In the genomic region with DNA sequence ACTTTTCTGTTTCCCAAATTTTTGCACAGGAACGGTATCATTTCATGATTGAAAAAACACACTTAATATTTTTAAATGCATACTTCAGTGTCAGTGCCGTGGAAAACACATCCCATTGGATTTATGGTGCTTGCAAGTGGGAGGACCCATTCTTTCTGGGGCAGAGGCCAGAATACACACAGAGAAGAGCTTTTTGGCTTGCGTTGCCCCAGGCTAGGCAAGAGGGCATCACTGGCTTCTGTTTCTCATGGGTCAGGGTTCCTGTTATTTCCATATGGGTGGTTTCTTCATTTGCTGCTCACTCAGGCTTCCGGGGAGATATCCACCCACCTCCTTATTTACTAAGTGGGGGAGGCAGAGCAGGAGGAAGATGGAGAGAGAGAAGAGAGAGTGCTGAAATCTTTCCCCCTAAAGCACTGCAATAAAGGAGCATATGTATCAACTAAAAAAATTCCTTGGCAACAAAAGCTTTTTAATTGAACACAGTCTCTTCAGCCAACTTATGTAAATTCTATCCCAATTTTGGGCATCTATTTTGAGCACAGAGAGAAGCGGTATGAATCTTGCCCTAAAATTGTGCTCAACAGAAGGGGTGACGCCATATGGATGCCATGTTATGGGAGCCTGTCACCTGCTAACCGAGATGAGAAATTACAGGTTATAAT, we compare ENCODE assay signal across 13 cellular contexts.
"Had no signal": no experiment of that assay in that cellular context is flagged by ENCODE, and none has a peak within 500 bp of the region (broad histone marks: within the 10 kb centered on the region; RNA-seq: fewer than 3 reads in every experiment).

No MANE protein-coding gene starts in this region.

- H3K4me3 ChIP-seq: ascending aorta, cardiac muscle cell, esophagus muscularis mucosa, left ventricle myocardium inferior, skin epidermis had no signal

- H3K9ac ChIP-seq: parathyroid adenoma had no signal

- H3K27me3 Mint-ChIP-seq: activated CD8-positive, alpha-beta T cell treated with anti-CD3 and anti-CD28 coated beads for 36 hours; stimulated activated naive CD8-positive, alpha-beta T cell treated with anti-CD3 and anti-CD28 coated beads, Interleukin-15, amount 100 ng/mL, for 72 hours had no signal

- H3K27me3 ChIP-seq: ascending aorta, cardiac muscle cell, esophagus muscularis mucosa had no signal

- H3K36me3 ChIP-seq: ascending aorta, cardiac muscle cell, esophagus muscularis mucosa, left ventricle myocardium inferior had no signal

- H3K9me3 Mint-ChIP-seq: activated CD8-positive, alpha-beta T cell treated with anti-CD3 and anti-CD28 coated beads for 36 hours; neural crest cell had no signal

- H3K4me1 Mint-ChIP-seq: stimulated activated naive CD8-positive, alpha-beta T cell treated with anti-CD3 and anti-CD28 coated beads, Interleukin-15, amount 100 ng/mL, for 72 hours had no signal

- H3K4me3 Mint-ChIP-seq: activated CD8-positive, alpha-beta T cell treated with anti-CD3 and anti-CD28 coated beads for 36 hours; neural crest cell; stimulated activated naive CD8-positive, alpha-beta T cell treated with anti-CD3 and anti-CD28 coated beads, Interleukin-15, amount 100 ng/mL, for 72 hours had no signal

- H3K4me1 ChIP-seq: ascending aorta, esophagus muscularis mucosa, left ventricle myocardium inferior, parathyroid adenoma had no signal

- H3K27ac Mint-ChIP-seq: activated CD8-positive, alpha-beta T cell treated with anti-CD3 and anti-CD28 coated beads for 36 hours; stimulated activated naive CD8-positive, alpha-beta T cell treated with anti-CD3 and anti-CD28 coated beads, Interleukin-15, amount 100 ng/mL, for 72 hours had no signal

- H3K27ac ChIP-seq: ascending aorta, cardiac muscle cell, esophagus muscularis mucosa, left ventricle myocardium inferior, parathyroid adenoma, skin epidermis had no signal

- H3K79me2 ChIP-seq: parathyroid adenoma had no signal

- H3K9me3 ChIP-seq: ascending aorta, esophagus muscularis mucosa, left ventricle myocardium inferior had no signal

- H2AFZ ChIP-seq: parathyroid adenoma had no signal

- DNase-seq: activated CD4-positive, alpha-beta T cell treated with anti-CD3 and anti-CD28 coated beads for 4 hours; activated CD8-positive, alpha-beta memory T cell treated with anti-CD3 and anti-CD28 coated beads, Interleukin-2, amount 50 U/mL, for 4 hours; activated CD8-positive, alpha-beta T cell treated with anti-CD3 and anti-CD28 coated beads for 36 hours; left ventricle myocardium inferior; mesenchymal stem cell; stimulated activated CD4-positive, alpha-beta T cell treated with anti-CD3 and anti-CD28 coated beads, Interleukin-4, amount 100 ng/mL, for 4 hours; stimulated activated naive CD8-positive, alpha-beta T cell treated with anti-CD3 and anti-CD28 coated beads, Interleukin-15, amount 100 ng/mL, for 72 hours had no signal
